In the genomic region with DNA sequence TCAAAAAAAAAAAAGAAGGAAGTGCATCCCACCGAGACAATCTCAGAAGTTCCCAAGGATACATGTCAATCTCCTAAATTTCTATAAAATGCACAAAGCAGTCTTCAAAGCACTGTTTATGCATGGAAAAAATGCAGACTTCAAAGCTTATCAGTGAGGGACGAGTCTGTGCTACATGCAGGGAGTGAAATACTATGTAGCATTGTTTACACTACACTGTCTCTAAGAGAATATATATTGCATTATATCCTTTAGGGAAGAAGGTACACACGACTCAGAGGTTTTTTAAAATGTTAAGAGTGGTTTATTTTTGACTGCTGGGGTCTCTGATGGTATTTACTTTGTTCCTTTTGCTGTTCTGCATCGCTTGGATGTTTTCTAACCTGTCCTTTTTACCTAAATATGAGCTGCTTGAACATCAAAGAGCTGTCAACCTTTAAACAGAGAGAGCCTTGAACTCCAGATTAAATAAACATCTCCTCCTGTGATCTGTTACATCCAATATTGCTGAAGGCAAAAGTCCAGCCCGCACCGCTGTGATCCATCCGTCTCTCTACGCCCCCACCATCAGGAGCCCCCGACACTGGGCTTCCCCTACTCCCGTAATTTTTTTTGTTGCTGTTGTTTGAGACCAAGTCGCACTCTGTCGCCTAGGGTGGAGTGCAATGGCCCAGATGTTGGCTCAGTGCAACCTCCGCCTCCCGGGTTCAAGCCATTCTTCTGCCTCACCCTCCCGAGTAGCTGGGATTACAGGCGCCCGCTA, we compare ENCODE assay signal across 8 cellular contexts. TPM values are rescaled to one million over a fixed set of nuclear protein-coding genes. Genes with fewer than 3 reads are reported as not detected.
DNase-seq lines count a peak whose midpoint lies in the region; ATAC-seq, FAIRE-seq and TF ChIP-seq lines count a peak whose summit lies in the region.

No MANE protein-coding gene starts in this region.

- H3K27ac ChIP-seq in cardiac muscle cell (peak overlapping the region; percentile 77), GM12878 (ENCODE audit: control insufficient read depth, insufficient read depth) (peak overlapping the region; percentile 81), lower lobe of right lung (peak overlapping the region; percentile 93), upper lobe of right lung (peak overlapping the region; percentile 89)

- DNase-seq in cardiac muscle cell (ENCODE audit: low read depth in 1 of 2, low spot score in 1 of 2) (no peak), Right ventricle myocardium inferior (ENCODE audit: missing footprints) (no peak), GM12878 (ENCODE audit: low read depth, low spot score) (no peak), lower lobe of right lung (peak; percentile 37), upper lobe of right lung (no peak)

- TF ChIP-seq POLR2A in GM12878 (IDR thresholded peaks at IDR 0.05; ENCODE audit: low read depth, low read length) = no peak

- no peak for TF ChIP-seq RAD21 in GM12878 (IDR thresholded peaks at IDR 0.05; ENCODE audit: insufficient read depth, low read depth, low read length)

- FAIRE-seq in GM12878 (lab: Jason Lieb, UNC) = no peak

- RAD21 ChIA-PET in GM12878 (lab: Charles Lee; ENCODE audit: unreplicated experiment) = interaction anchor here (1.1 kb wide), 1 partner anchor 8 kb away, joined by 4 read pairs; no protein-coding TSS in a partner anchor

- H3K9me3 ChIP-seq in cardiac muscle cell (ENCODE audit: low read depth) = no peaks in the 10 kb centered on the region
- H3K9me3 ChIP-seq in GM12878 (replicated peaks; ENCODE audit: control insufficient read depth, insufficient read depth, low read length) = no peaks in the 10 kb centered on the region
- H3K9me3 ChIP-seq in lower lobe of right lung = no peaks in the 10 kb centered on the region
- no peaks in the 10 kb centered on the region for H3K9me3 ChIP-seq in upper lobe of right lung

- H3K4me2 ChIP-seq in GM12878 (ENCODE audit: control insufficient read depth, insufficient read depth) = peak overlapping the region; percentile 79

- H2AFZ ChIP-seq in GM12878 (ENCODE audit: control insufficient read depth, low read depth, low read length) = no peak overlapping the region; the same call in 1 of the 2 replicates

- BruUV-seq in GM12878 (replicated peaks; lab: Mats Ljungman, UMichigan) = TSS peak; percentile 64

- H3K4me1 ChIP-seq in cardiac muscle cell (ENCODE audit: low read depth) = peaks cover 9% of the 10 kb centered on the region
- H3K4me1 ChIP-seq in GM12878 (ENCODE audit: control insufficient read depth, insufficient read depth, low read length) = peaks cover 7% of the 10 kb centered on the region
- peaks cover 50% of the 10 kb centered on the region for H3K4me1 ChIP-seq in lower lobe of right lung
- peaks cover 31% of the 10 kb centered on the region for H3K4me1 ChIP-seq in upper lobe of right lung

- WGBS in GM12878 (ENCODE audit: insufficient coverage, insufficient replicate concordance, low lambda C conversion rate, missing lambda C conversion rate) = 32% methylated on average over 16 of the region's 17 CpGs

- TF ChIP-seq CTCF in cardiac muscle cell (IDR thresholded peaks at IDR 0.05; ENCODE audit: low read depth, low read length) (no peak), GM12878 (IDR thresholded peaks at IDR 0.05 in 2 of 3, conservative IDR thresholded peaks at IDR 0.05 in 1 of 3; ENCODE audit: control insufficient read depth in 2 of 3, extremely low read depth in 1 of 3, insufficient read depth in 1 of 3, low read depth in 3 of 3, low read length in 3 of 3) (no peak), lower lobe of right lung (IDR thresholded peaks at IDR 0.05) (no peak), upper lobe of right lung (IDR thresholded peaks at IDR 0.05) (no peak)

- SMC1A ChIA-PET in GM12878 (lab: Charles Lee; ENCODE audit: uncharacterized antibody, unreplicated experiment) = interaction anchor here (1.8 kb wide), 1 partner anchor 8 kb away, joined by 4 read pairs; no protein-coding TSS in a partner anchor

- peak overlapping the region; percentile 83 for H3K4me3 ChIP-seq in cardiac muscle cell
- H3K4me3 ChIP-seq in GM12878 = peak overlapping the region; percentile 77
- peak overlapping the region; percentile 90 for H3K4me3 ChIP-seq in lower lobe of right lung
- H3K4me3 ChIP-seq in upper lobe of right lung = peak overlapping the region; percentile 82

- H4K20me1 ChIP-seq in GM12878 (ENCODE audit: control insufficient read depth, insufficient read depth) = no peaks in the 10 kb centered on the region; the same call in 1 of the 2 replicates

- ATAC-seq in Right ventricle myocardium inferior (no peak), GM12878 (no peak), lower lobe of right lung (no peak), upper lobe of right lung (no peak), GM21619 (IDR thresholded peaks at IDR 0.05; ENCODE audit: unreplicated experiment) (no peak), HG03521 (IDR thresholded peaks at IDR 0.05; ENCODE audit: unreplicated experiment) (no peak), HG02642 (IDR thresholded peaks at IDR 0.05; ENCODE audit: poor library complexity, unreplicated experiment) (no peak)

- H3K27me3 ChIP-seq in cardiac muscle cell (no peaks in the 10 kb centered on the region), GM12878 (replicated peaks in 1 of 2; ENCODE audit: control insufficient read depth in 2 of 2, insufficient read depth in 2 of 2, low read length in 1 of 2) (no peaks in the 10 kb centered on the region), lower lobe of right lung (ENCODE audit: low read depth) (no peaks in the 10 kb centered on the region), upper lobe of right lung (no peaks in the 10 kb centered on the region)

- TF ChIP-seq EP300 in GM12878 (IDR thresholded peaks at IDR 0.05; ENCODE audit: borderline replicate concordance in 1 of 2, control insufficient read depth in 1 of 2, low read depth in 2 of 2, low read length in 2 of 2) = no peak

- in situ Hi-C loops in GM12878 (cut with MboI) = loop anchor here (10.0 kb wide), 1 partner anchor 483 kb away; a partner anchor contains a TSS

- peaks cover 49% of the 10 kb centered on the region for H3K79me2 ChIP-seq in GM12878 (ENCODE audit: control insufficient read depth, insufficient read depth, low read length)

- H3K36me3 ChIP-seq in cardiac muscle cell (no peaks in the 10 kb centered on the region), GM12878 (ENCODE audit: control insufficient read depth in 2 of 2, insufficient read depth in 2 of 2, low read length in 1 of 2) (peaks cover 0 to 3% of the 10 kb centered on the region in 2 experiments; a peak in 1 of 4 replicates), lower lobe of right lung (peaks cover 2% of the 10 kb centered on the region), upper lobe of right lung (peaks cover 4% of the 10 kb centered on the region)

- H3K9ac ChIP-seq in GM12878 (ENCODE audit: control insufficient read depth, insufficient read depth, low read length) = peak overlapping the region; percentile 66

- CTCF ChIA-PET in GM12878 (lab: Yijun Ruan, JAX) = interaction anchor here (0.6 to 4.8 kb wide), 7 partner anchors 12 to 1048 kb away, joined by 3 to 40 read pairs (median 3); no protein-coding TSS in a partner anchor

- intact Hi-C loops in Right ventricle myocardium inferior (cut with DNase I) = loop anchor here (2.0 kb wide), 2 partner anchors 57 to 65 kb away; a partner anchor contains a TSS
- intact Hi-C loops in GM12878 (cut with micrococcal nuclease; ENCODE audit: unreplicated experiment) = loop anchor here (2.0 to 10.0 kb wide), 2 partner anchors 65 to 1073 kb away; a partner anchor contains a TSS
- intact Hi-C loops in lower lobe of right lung (cut with DNase I) = no loop called here
- intact Hi-C loops in upper lobe of right lung (cut with DNase I) = loop anchor here (10.0 kb wide), 1 partner anchor 57 kb away; no protein-coding TSS in a partner anchor

- POLR2A ChIA-PET in GM12878 (lab: Charles Lee) = interaction anchor here (1.3 to 4.5 kb wide), 4 partner anchors 12 to 67 kb away, joined by 3 to 36 read pairs (median 12); a partner anchor contains a TSS

RNA-seq across cellular contexts. Expression of a gene that starts 1.4 kb away (rescaled TPM):
- total RNA-seq in cardiac muscle cell (17.4 and 26.1 TPM in 2 replicates), Right ventricle myocardium inferior (70.2 TPM), GM12878 (2014; rRNA removed) (13.9 and 14.6 TPM in 2 replicates), GM12878 (2014; rRNA removed; fragmentation: Illumina TruSeq; extraction: Trizol) (7.4 and 8.4 TPM in 2 replicates), GM12878 (2021) (29.2 and 33.1 TPM in 2 replicates), lower lobe of right lung (26.2 TPM), upper lobe of right lung (29.9 TPM)
- polyA plus RNA-seq in cardiac muscle cell (15.4 and 31.2 TPM in 2 replicates), GM12878 (2011; rRNA removed) (9.3 and 14.8 TPM in 2 replicates), GM12878 (2014; fragmentation: Illumina TruSeq; extraction: Trizol) (3.6 and 8.6 TPM in 2 replicates), GM12878 (2014; fragmentation: Nextera tagmentation; extraction: Ambion mirVana) (under 1 TPM; 0.19 to 0.97 TPM), GM12878 (2014; rRNA removed) (15.8 and 22.6 TPM in 2 replicates), GM12878 (2016; fragmentation: Nextera tagmentation; extraction: Ambion mirVana) (10 to 100 TPM in 1 of 2 experiments, 1 to 10 TPM in 1; 10.0 to 10.7 TPM)
- total RNA-seq in GM12878 (2013; cell fraction: nucleolus; rRNA removed) = 24.8 and 40.0 TPM in 2 replicates
- 8.6 TPM for polyA plus RNA-seq in GM12878 (2011; ENCODE audit: low read depth)
- 11.5 and 13.6 TPM in 2 replicates for polyA plus RNA-seq in GM12878 (2011; cell fraction: cytosol; rRNA removed)
- 42.5 and 42.8 TPM in 2 replicates for polyA plus RNA-seq in GM12878 (2011; cell fraction: nucleus; rRNA removed)
- 18.2 and 20.2 TPM in 2 replicates for polyA plus RNA-seq in GM12878 (2012)
- polyA minus RNA-seq in GM12878 (2011; rRNA and poly(A)+ RNA removed) = 15.2 and 22.1 TPM in 2 replicates
- polyA minus RNA-seq in GM12878 (2011; cell fraction: cytosol; rRNA and poly(A)+ RNA removed) = 4.8 and 7.2 TPM in 2 replicates
- 15.7 and 23.9 TPM in 2 replicates for polyA minus RNA-seq in GM12878 (2011; cell fraction: nucleus; rRNA and poly(A)+ RNA removed)

RNA-seq across cellular contexts. Expression of a gene that starts 9.9 kb away (rescaled TPM):
- total RNA-seq in cardiac muscle cell = 34.6 and 37.7 TPM in 2 replicates
- 128 and 164 TPM in 2 replicates for polyA plus RNA-seq in cardiac muscle cell
- 125 TPM for total RNA-seq in Right ventricle myocardium inferior
- total RNA-seq in GM12878 (2013; cell fraction: nucleolus; rRNA removed) = 16.7 and 17.8 TPM in 2 replicates
- total RNA-seq in GM12878 (2014; rRNA removed) = 7.4 and 8.1 TPM in 2 replicates
- 6.1 and 7.2 TPM in 2 replicates for total RNA-seq in GM12878 (2014; rRNA removed; fragmentation: Illumina TruSeq; extraction: Trizol)
- total RNA-seq in GM12878 (2021) = 21.4 and 21.5 TPM in 2 replicates
- polyA plus RNA-seq in GM12878 (2011; ENCODE audit: low read depth) = 24.7 TPM
- polyA plus RNA-seq in GM12878 (2011; rRNA removed) = 15.5 and 16.9 TPM in 2 replicates
- polyA plus RNA-seq in GM12878 (2011; cell fraction: cytosol; rRNA removed) = 8.0 and 13.2 TPM in 2 replicates
- 7.3 and 8.1 TPM in 2 replicates for polyA plus RNA-seq in GM12878 (2011; cell fraction: nucleus; rRNA removed)
- polyA plus RNA-seq in GM12878 (2012) = 31.9 and 34.0 TPM in 2 replicates
- polyA plus RNA-seq in GM12878 (2014; fragmentation: Illumina TruSeq; extraction: Trizol) = 22.0 and 27.1 TPM in 2 replicates
- polyA plus RNA-seq in GM12878 (2014; fragmentation: Nextera tagmentation; extraction: Ambion mirVana) = 10 to 100 TPM in 1 of 2 experiments, 1 to 10 TPM in 1; 9.1 to 11.9 TPM
- polyA plus RNA-seq in GM12878 (2014; rRNA removed) = 9.4 and 10.3 TPM in 2 replicates
- 10 to 100 TPM; 42.7 to 42.8 TPM for polyA plus RNA-seq in GM12878 (2016; fragmentation: Nextera tagmentation; extraction: Ambion mirVana)
- 7.8 and 9.0 TPM in 2 replicates for polyA minus RNA-seq in GM12878 (2011; rRNA and poly(A)+ RNA removed)
- 4.1 and 8.4 TPM in 2 replicates for polyA minus RNA-seq in GM12878 (2011; cell fraction: cytosol; rRNA and poly(A)+ RNA removed)
- 4.4 and 5.6 TPM in 2 replicates for polyA minus RNA-seq in GM12878 (2011; cell fraction: nucleus; rRNA and poly(A)+ RNA removed)
- 64.5 TPM for total RNA-seq in lower lobe of right lung
- 70.4 TPM for total RNA-seq in upper lobe of right lung
